Comparison of ENCODE assay signal across 8 cellular contexts in genomic region chr4:46329118-46329976, GRCh38.
DNase-seq lines count a peak whose midpoint lies in the region; ATAC-seq, FAIRE-seq and TF ChIP-seq lines count a peak whose summit lies in the region.

No MANE protein-coding gene starts in this region.

- H3K79me2 ChIP-seq in H1 (ENCODE audit: control insufficient read depth in 1 of 2, insufficient read depth in 2 of 2, low read length in 2 of 2): no peaks in the 10 kb centered on the region

- no peak overlapping the region for H2BK15ac ChIP-seq in H1 (ENCODE audit: low read length)

- no peaks in the 10 kb centered on the region for H3K9me3 ChIP-seq in H1 (ENCODE audit: insufficient read depth in 2 of 2, low read depth in 1 of 2, low read length in 1 of 2)

- no peaks in the 10 kb centered on the region for H4K20me1 ChIP-seq in H1 (replicated peaks in 1 of 2; ENCODE audit: control insufficient read depth in 1 of 2, insufficient read depth in 2 of 2, low read length in 2 of 2)

- 12% methylated on average over 2 of the region's 2 CpGs; no CpG with 5 or more reads in 1 of the 2 experiments for WGBS in H1 (ENCODE audit: extremely low coverage in 1 of 2, insufficient coverage in 1 of 2, insufficient read length in 1 of 2, insufficient replicate concordance in 2 of 2, low coverage in 1 of 2, low lambda C conversion rate in 2 of 2, missing lambda C conversion rate in 1 of 2), 2 experiments

- H4K8ac ChIP-seq in H1 (ENCODE audit: extremely low read depth, insufficient read depth, low read length): peak overlapping the region; percentile 51; the same call in 1 of the 2 replicates

- no peaks in the 10 kb centered on the region for H3K36me3 ChIP-seq in H1 (ENCODE audit: control insufficient read depth in 2 of 4, insufficient read depth in 4 of 4, low read length in 3 of 4)

- H2AK5ac ChIP-seq in H1 (ENCODE audit: low read depth, low read length): no peak overlapping the region

- no peak overlapping the region for H4K5ac ChIP-seq in H1 (ENCODE audit: insufficient read length, low read depth, low read length)

- H2BK120ac ChIP-seq in H1 (replicated peaks; ENCODE audit: low read depth, low read length): no peak overlapping the region

- H3K23me2 ChIP-seq in H1 (ENCODE audit: low read depth, low read length): no peaks in the 10 kb centered on the region

- peaks cover 0 to 2% (median 0%) of the 10 kb centered on the region in 4 experiments; a peak in 1 of 7 replicates for H3K4me1 ChIP-seq in H1 (replicated peaks in 1 of 4; ENCODE audit: control insufficient read depth in 3 of 4, insufficient read depth in 4 of 4, low read length in 3 of 4)

- TF ChIP-seq EP300 in H1 (IDR thresholded peaks at IDR 0.05; ENCODE audit: borderline replicate concordance in 1 of 2, low read depth in 2 of 2, low read length in 2 of 2): no peak

- no peaks in the 10 kb centered on the region for H3K79me1 ChIP-seq in H1 (ENCODE audit: low read depth, low read length)

- H2BK12ac ChIP-seq in H1 (ENCODE audit: low read depth, low read length): no peak overlapping the region

- no peak overlapping the region for H3K18ac ChIP-seq in H1 (ENCODE audit: extremely low read depth, low read length)

- TF ChIP-seq CTCF in H1 (IDR thresholded peaks at IDR 0.05; ENCODE audit: control extremely low read depth in 1 of 3, insufficient read depth in 1 of 3, low read depth in 1 of 3, low read length in 3 of 3): peak in 2 of 3 experiments; percentile 73 to 78; a peak in 3 of 4 replicates

- POLR2A ChIA-PET in H1 (lab: Charles Lee; ENCODE audit: partially characterized antibody): no interaction called here

- H2AFZ ChIP-seq in H1 (ENCODE audit: low read length): peak overlapping the region; percentile 100

- no peak overlapping the region for H2BK20ac ChIP-seq in H1 (ENCODE audit: low read length)

- peak; percentile 90 for FAIRE-seq in H1 (lab: Jason Lieb, UNC)

- DNase-seq in DMS114 treated with DMSO at 0.1 percent for 48 hours (lab: John Stamatoyannopoulos, UW; ENCODE audit: unreplicated experiment) (peak; percentile 2), NCI-H748 treated with DMSO at 0.1 percent for 48 hours (lab: John Stamatoyannopoulos, UW) (peak; percentile 5), H1 (ENCODE audit: low read depth in 1 of 2, low spot score in 2 of 2) (peak; percentile 7 to 47), renal cortical epithelial cell (ENCODE audit: low read depth) (peak; percentile 53), NCI-H1436 treated with DMSO at 0.1 percent for 48 hours (lab: John Stamatoyannopoulos, UW) (no peak)
- no peak for DNase-seq in effector CD8-positive, alpha-beta T cell (lab: John Stamatoyannopoulos, UW)
- DNase-seq in stimulated activated CD4-positive, alpha-beta T cell treated with anti-CD3 and anti-CD28 coated beads, Interleukin-2, amount 100 ng/mL, for 24 hours: no peak

- no peak overlapping the region for H4K91ac ChIP-seq in H1 (replicated peaks; ENCODE audit: insufficient read length, low read length)

- no peak for TF ChIP-seq POLR2A in H1 (IDR thresholded peaks at IDR 0.05; ENCODE audit: control extremely low read depth in 1 of 2, low read depth in 2 of 2, low read length in 2 of 2)

- no peaks in the 10 kb centered on the region for H3K27me3 ChIP-seq in H1 (replicated peaks in 1 of 4; ENCODE audit: control insufficient read depth in 3 of 4, extremely low read depth in 1 of 4, insufficient read depth in 3 of 4, low read length in 3 of 4)

- no peak overlapping the region for H3K14ac ChIP-seq in H1 (ENCODE audit: insufficient read length)

- peak overlapping the region in 1 of 4 experiments; percentile 28; a peak in 1 of 7 replicates for H3K9ac ChIP-seq in H1 (replicated peaks in 1 of 4; ENCODE audit: extremely low read depth in 1 of 4, low read depth in 3 of 4, low read length in 3 of 4)

- H3K4me3 ChIP-seq in H1 (ENCODE audit: extremely low read depth in 1 of 4, insufficient read depth in 2 of 4, low read depth in 3 of 4, low read length in 4 of 4): no peak overlapping the region

- H2BK5ac ChIP-seq in H1 (ENCODE audit: low read depth, low read length): no peak overlapping the region

- peak; percentile 85 to 90 for TF ChIP-seq RAD21 in H1 (IDR thresholded peaks at IDR 0.05 in 1 of 2, conservative IDR thresholded peaks at IDR 0.05 in 1 of 2; ENCODE audit: low read depth in 2 of 2, low read length in 2 of 2)

- CTCF ChIA-PET in H1 (lab: Charles Lee; ENCODE audit: partially characterized antibody): interaction anchor here (0.7 to 7.9 kb wide), 32 partner anchors 9 to 1569 kb away, joined by 3 to 92 read pairs (median 4); no protein-coding TSS in a partner anchor

- H3K4me2 ChIP-seq in H1 (ENCODE audit: insufficient read depth in 1 of 2, low read depth in 2 of 2, low read length in 2 of 2): no peak overlapping the region

- H3K23ac ChIP-seq in H1 (ENCODE audit: insufficient read length): no peak overlapping the region

- H3K27ac ChIP-seq in H1 (ENCODE audit: low read depth, low read length): no peak overlapping the region

- no peak overlapping the region for H3K4ac ChIP-seq in H1 (replicated peaks; ENCODE audit: insufficient read length, low read depth, low read length)

- peak; percentile 57 for ATAC-seq in HG02642 (IDR thresholded peaks at IDR 0.05; ENCODE audit: poor library complexity, unreplicated experiment)

- H3K56ac ChIP-seq in H1 (replicated peaks; ENCODE audit: insufficient read length, low read depth, low read length): no peak overlapping the region

TF ChIP-seq in H1, 55 proteins besides CTCF, POLR2A, EP300 and RAD21:
- TF ChIP-seq BRCA1 (IDR thresholded peaks at IDR 0.05; ENCODE audit: low read depth, low read length) (no peak), KDM1A (IDR thresholded peaks at IDR 0.05; ENCODE audit: borderline replicate concordance, low read length) (no peak), EZH2 (IDR thresholded peaks at IDR 0.05; ENCODE audit: low read depth, low read length, severe bottlenecking) (no peak), KDM4A (IDR thresholded peaks at IDR 0.05; ENCODE audit: low read depth, low read length, severe bottlenecking) (no peak), RNF2 (IDR thresholded peaks at IDR 0.05; ENCODE audit: borderline replicate concordance, low read depth, low read length, missing control alignments, poor library complexity, severe bottlenecking) (no peak), FOSL1 (IDR thresholded peaks at IDR 0.05; ENCODE audit: insufficient read depth, low read depth, low read length) (no peak), CBX8 (IDR thresholded peaks at IDR 0.05; ENCODE audit: borderline replicate concordance, low read depth, low read length) (no peak), SUZ12 (IDR thresholded peaks at IDR 0.05; ENCODE audit: low read length) (no peak), RFX5 (IDR thresholded peaks at IDR 0.05; ENCODE audit: borderline replicate concordance, low read depth, low read length) (no peak), POU5F1 (IDR thresholded peaks at IDR 0.05; ENCODE audit: low read depth, low read length) (no peak), HDAC6 (IDR thresholded peaks at IDR 0.05; ENCODE audit: low read depth, low read length) (no peak), CREB1 (IDR thresholded peaks at IDR 0.05) (no peak), ZNF274 (IDR thresholded peaks at IDR 0.05; ENCODE audit: borderline replicate concordance, extremely low read depth, low read length) (no peak), SAP30 (IDR thresholded peaks at IDR 0.05; ENCODE audit: insufficient read depth, insufficient replicate concordance, low read length) (no peak), CEBPB (IDR thresholded peaks at IDR 0.05; ENCODE audit: low read depth, low read length) (no peak), NANOG (IDR thresholded peaks at IDR 0.05; ENCODE audit: insufficient read depth, low read depth, low read length, poor library complexity, severe bottlenecking) (no peak)

Comparison
In these comparisons a context has a peak if more than half of its experiments do, and no peak if none do; other contexts are left out.
1. DNase-seq: peak in DMS114 treated with DMSO at 0.1 percent for 48 hours (single experiment), NCI-H748 treated with DMSO at 0.1 percent for 48 hours (single experiment), H1 (2 of 2) and renal cortical epithelial cell (single experiment); none in effector CD8-positive, alpha-beta T cell (single experiment), NCI-H1436 treated with DMSO at 0.1 percent for 48 hours (single experiment) and stimulated activated CD4-positive, alpha-beta T cell treated with anti-CD3 and anti-CD28 coated beads, Interleukin-2, amount 100 ng/mL, for 24 hours (0 of 2).